In the genomic region with DNA sequence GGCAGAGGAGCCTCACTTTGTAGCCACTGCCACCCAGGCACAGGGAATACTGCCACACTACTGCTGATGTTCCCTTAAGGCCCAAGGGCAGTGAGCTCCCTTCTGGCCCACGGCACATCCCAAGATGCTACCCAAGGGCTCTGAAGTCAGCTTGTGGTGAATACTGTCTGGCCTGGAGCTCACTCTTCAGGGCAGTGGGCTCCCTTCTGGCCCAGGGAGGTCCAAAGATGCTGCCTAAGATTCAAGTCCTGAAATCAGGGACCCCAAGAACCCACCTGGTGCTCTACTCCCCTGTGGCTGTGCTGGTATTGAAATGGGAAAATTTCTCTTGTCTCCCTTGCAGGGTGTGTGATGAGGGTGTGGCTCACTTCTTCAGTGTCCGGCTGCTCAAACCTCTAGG, we compare ENCODE assay signal across 25 cellular contexts.
DNase-seq lines count a peak whose midpoint lies in the region; ATAC-seq, FAIRE-seq and TF ChIP-seq lines count a peak whose summit lies in the region.
"Had no signal": no experiment of that assay in that cellular context is flagged by ENCODE, and none has a peak within 500 bp of the region (broad histone marks: within the 10 kb centered on the region; RNA-seq: fewer than 3 reads in every experiment).

No MANE protein-coding gene starts in this region.

- no peak for FAIRE-seq in kidney (lab: Jason Lieb, UNC)
- peak; percentile 76 for FAIRE-seq in urothelium cell line (lab: Jason Lieb, UNC)
- FAIRE-seq in frontal cortex (lab: Jason Lieb, UNC) = no peak
- FAIRE-seq: A204.1, GM12878, GM12892, GM18507 had no signal

- H3K4me1 ChIP-seq in kidney (ENCODE audit: control insufficient read depth in 1 of 2, insufficient read depth in 1 of 2, low read depth in 1 of 2, low read length in 2 of 2) = no peaks in the 10 kb centered on the region
- H3K4me1 ChIP-seq in psoas muscle = no peaks in the 10 kb centered on the region
- H3K4me1 ChIP-seq: BE2C, BLaER1 had no signal

- DNase-seq in kidney (peak; percentile 21), psoas muscle (peak; percentile 4 to 7), urothelium cell line (ENCODE audit: low spot score) (no peak), frontal cortex (ENCODE audit: low spot score in 2 of 2) (no peak), NCI-H1048 (lab: John Stamatoyannopoulos, UW) (no peak)
- DNase-seq: 8988T; ACHN; BE2C; C1 segment of cervical spinal cord; CD4-positive, alpha-beta memory T cell; CD4-positive, CD25-positive, alpha-beta regulatory T cell; CD8-positive, alpha-beta memory T cell; COR-L47; DMS 273 treated with DMSO at 0.1 percent for 48 hours; DMS153; DMS79; DND-41; EL; GDM1 had no signal

- TF ChIP-seq CTCF in kidney (IDR thresholded peaks at IDR 0.05; ENCODE audit: borderline replicate concordance, extremely low read depth, insufficient read depth) (no peak), psoas muscle (IDR thresholded peaks at IDR 0.05) (no peak)

- H3K4me3 ChIP-seq in kidney (ENCODE audit: low read length in 2 of 2) (no peak overlapping the region), psoas muscle (no peak overlapping the region)
- H3K4me3 ChIP-seq: BLaER1, GM12878 had no signal

- H3K9ac ChIP-seq in kidney (ENCODE audit: low read length in 2 of 2) = no peak overlapping the region
- H3K9ac ChIP-seq: BLaER1 had no signal

- H3K27me3 ChIP-seq in psoas muscle (ENCODE audit: insufficient read depth in 3 of 3, low read length in 2 of 3) = no peaks in the 10 kb centered on the region
- H3K27me3 ChIP-seq: BE2C, BLaER1 had no signal

- H3K36me3 ChIP-seq in kidney (ENCODE audit: control insufficient read depth in 1 of 2, insufficient read depth in 2 of 2, low read length in 2 of 2) = no peaks in the 10 kb centered on the region
- H3K36me3 ChIP-seq in psoas muscle (ENCODE audit: insufficient read depth in 1 of 2, low read depth in 1 of 2) = no peaks in the 10 kb centered on the region
- H3K36me3 ChIP-seq: BE2C, BLaER1 had no signal

- 80 to 100% (median 89%) methylated on average over 2 of the region's 2 CpGs for WGBS in psoas muscle, 3 donors

- H3K9me3 ChIP-seq in kidney (ENCODE audit: control insufficient read depth in 1 of 2, low read length in 2 of 2) = no peaks in the 10 kb centered on the region
- no peaks in the 10 kb centered on the region for H3K9me3 ChIP-seq in psoas muscle
- H3K9me3 ChIP-seq: BE2C, BLaER1 had no signal

- intact Hi-C loops in kidney (cut with DNase I) (no loop called here), psoas muscle (cut with DNase I) (no loop called here)

- no peak for ATAC-seq in psoas muscle
- no peak for ATAC-seq in GM21717 (IDR thresholded peaks at IDR 0.05; ENCODE audit: unreplicated experiment)
- ATAC-seq: GM12878 had no signal

- no peak overlapping the region for H3K27ac ChIP-seq in kidney (ENCODE audit: low read depth in 2 of 2, low read length in 2 of 2)
- no peak overlapping the region for H3K27ac ChIP-seq in psoas muscle
- H3K27ac ChIP-seq: BLaER1 had no signal

Comparison
In these comparisons a context has a peak if more than half of its experiments do, and no peak if none do; other contexts are left out.
1. DNase-seq: peak in kidney (single experiment) and psoas muscle (2 of 2); none in urothelium cell line (single experiment), frontal cortex (0 of 2) and NCI-H1048 (single experiment).